Comparison of ENCODE assay signal across 9 cellular contexts in the genomic region with DNA sequence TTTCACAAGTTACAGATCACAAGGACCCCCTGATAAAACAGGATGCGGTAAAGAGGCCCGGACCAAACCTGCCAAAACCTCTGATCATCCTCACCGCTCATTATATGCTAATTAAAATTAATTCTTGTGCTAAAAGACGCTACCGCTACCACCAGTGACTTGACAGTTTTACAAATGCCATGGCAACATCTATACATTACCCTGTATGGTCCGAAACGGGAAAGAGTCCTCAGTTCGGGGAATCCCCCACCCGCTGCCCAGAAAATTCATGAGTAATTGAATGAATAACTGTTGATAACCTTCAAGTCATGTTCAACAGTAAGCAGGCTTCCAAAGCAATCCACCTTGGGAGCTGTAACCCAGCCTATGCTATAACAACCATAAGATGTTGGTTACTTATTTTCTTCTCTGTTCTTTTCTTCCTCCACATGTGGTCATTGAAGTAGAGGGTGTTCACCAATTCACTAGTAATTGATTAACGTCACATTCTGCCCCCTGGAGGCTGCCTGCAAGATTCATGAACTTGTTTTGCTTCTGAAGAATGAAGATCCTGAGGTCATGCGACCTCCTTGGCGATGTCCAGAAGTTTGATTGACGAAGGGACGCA. TPM values are rescaled to one million over a fixed set of nuclear protein-coding genes. Genes with fewer than 3 reads are reported as not detected.
DNase-seq lines count a peak whose midpoint lies in the region; ATAC-seq and TF ChIP-seq lines count a peak whose summit lies in the region.
"Had no signal": no experiment of that assay in that cellular context is flagged by ENCODE, and none has a peak within 500 bp of the region (broad histone marks: within the 10 kb centered on the region; RNA-seq: fewer than 3 reads in every experiment).

No MANE protein-coding gene starts in this region.

- no peak overlapping the region for H3K27ac Mint-ChIP-seq in nephron

- no peak for TF ChIP-seq EP300 in transverse colon (IDR thresholded peaks at IDR 0.05; ENCODE audit: low read depth)

- TF ChIP-seq CTCF in nephron (IDR thresholded peaks at IDR 0.05; ENCODE audit: unreplicated experiment in 3 of 3) (peak; percentile 38 to 51 (median 40)), transverse colon (IDR thresholded peaks at IDR 0.05) (peak; percentile 36 to 55 (median 40))

- H3K27me3 ChIP-seq in transverse colon, result peaks cover 23% of the 10 kb centered on the region
- H3K27me3 ChIP-seq: ovary had no signal

- no peaks in the 10 kb centered on the region for H3K36me3 ChIP-seq in transverse colon
- H3K36me3 ChIP-seq: ovary had no signal

- no peak for TF ChIP-seq POLR2A in transverse colon (IDR thresholded peaks at IDR 0.05)

- peaks cover 0 to 3% (median 0%) of the 10 kb centered on the region in 4 donors for H3K4me1 ChIP-seq in transverse colon

- no peak overlapping the region for H3K4me3 ChIP-seq in transverse colon
- H3K4me3 ChIP-seq: ovary had no signal

- H3K9me3 Mint-ChIP-seq in nephron, result no peaks in the 10 kb centered on the region

- peaks cover 42% of the 10 kb centered on the region for H3K27me3 Mint-ChIP-seq in nephron (ENCODE audit: low read depth)

- no peak overlapping the region for H3K4me3 Mint-ChIP-seq in nephron

- no peaks in the 10 kb centered on the region for H3K9me3 ChIP-seq in transverse colon
- H3K9me3 ChIP-seq: ovary had no signal

- in situ Hi-C loops in transverse colon (cut with MboI; ENCODE audit: low pct_ligation_motif_present in 1 of 4, low pct_unique_long_range_greater_than_20kb in 1 of 4, low sequenced_read_pairs in 3 of 4), result loop anchor here (5.0 to 25.0 kb wide), 5 partner anchors 105 to 255 kb away; partner anchors contain the start of genes APOBEC3C (in 1 of the 4), APOBEC3D (in 1 of the 4) and CBX6 (in 1 of the 4)

- ATAC-seq in GM18520 (IDR thresholded peaks at IDR 0.05; ENCODE audit: unreplicated experiment), result peak; percentile 53

- DNase-seq in AG08395 (ENCODE audit: low spot score) (peak; percentile 43), MV-4-11 (lab: John Stamatoyannopoulos, UW) (peak; percentile 57), dermis blood vessel endothelial cell (peak; percentile 70), transverse colon (peak; percentile 81), NCI-H2171 (lab: John Stamatoyannopoulos, UW) (no peak)
- DNase-seq in activated CD4-positive, alpha-beta T cell treated with anti-CD3 and anti-CD28 coated beads for 48 hours, result peak; percentile 81

- 42 to 100% methylated on average over 2 to 14 of the region's 14 CpGs for WGBS in transverse colon (ENCODE audit: low coverage in 1 of 2), 2 donors

- H3K4me1 Mint-ChIP-seq in nephron, result peaks cover 10% of the 10 kb centered on the region

- no peaks in the 10 kb centered on the region for H3K36me3 Mint-ChIP-seq in nephron (ENCODE audit: low read depth)

- no peak overlapping the region for H3K27ac ChIP-seq in transverse colon
- H3K27ac ChIP-seq: ovary had no signal

- intact Hi-C loops in transverse colon (cut with DNase I; ENCODE audit: low total_unique reads), result no loop called here

RNA-seq across cellular contexts. Expression of gene APOBEC3H, which starts 20.6 kb away (rescaled TPM):
- not detected in 2 replicates for total RNA-seq in dermis blood vessel endothelial cell
- 1 to 10 TPM in 1 of 4 donors, under 1 TPM in 1, not detected in 2; 0.41 to 2.1 TPM for total RNA-seq in transverse colon

RNA-seq across cellular contexts. Expression of gene CBX7, which starts 34.8 kb away (rescaled TPM):
- 6.4 and 9.5 TPM in 2 replicates for total RNA-seq in dermis blood vessel endothelial cell
- 100 to 1,000 TPM in 1 of 4 donors, 10 to 100 TPM in 3; 15.3 to 129 (median 58.4) TPM for total RNA-seq in transverse colon

RNA-seq across cellular contexts. Expression of gene APOBEC3G, which starts 40.6 kb away (rescaled TPM):
- total RNA-seq in dermis blood vessel endothelial cell, result 6.0 and 10.0 TPM in 2 replicates
- total RNA-seq in transverse colon, result 10 to 100 TPM in 1 of 4 donors, 1 to 10 TPM in 2, not detected in 1; 7.1 to 11.6 (median 9.4) TPM
